Comparison of ENCODE assay signal across 2 cellular contexts in genomic region chr19:10402441-10403038, GRCh38.
TF ChIP-seq lines count a peak whose summit lies in the region.

No MANE protein-coding gene starts in this region.

TF ChIP-seq in A549, 52 proteins besides CTCF, POLR2A, EP300 and RAD21:
- TF ChIP-seq USF2 (IDR thresholded peaks at IDR 0.05) (peak; percentile 21; the same call in 1 of the 2 replicates), KDM5A (IDR thresholded peaks at IDR 0.05) (no peak), HOXA7 (CRISPR knock-in tag; IDR thresholded peaks at IDR 0.05) (no peak), REST (IDR thresholded peaks at IDR 0.05) (no peak), MAX (IDR thresholded peaks at IDR 0.05) (peak; percentile 56; the same call in 1 of the 2 replicates)

TF ChIP-seq in HCT116, 20 proteins besides CTCF, POLR2A, EP300 and RAD21:
- TF ChIP-seq YY1 (IDR thresholded peaks at IDR 0.05; ENCODE audit: extremely low read depth, insufficient replicate concordance, low read depth, low read length) (no peak), MAX (IDR thresholded peaks at IDR 0.05) (peak; percentile 44)
